Comparison of ENCODE assay signal across 12 cellular contexts in the genomic region with DNA sequence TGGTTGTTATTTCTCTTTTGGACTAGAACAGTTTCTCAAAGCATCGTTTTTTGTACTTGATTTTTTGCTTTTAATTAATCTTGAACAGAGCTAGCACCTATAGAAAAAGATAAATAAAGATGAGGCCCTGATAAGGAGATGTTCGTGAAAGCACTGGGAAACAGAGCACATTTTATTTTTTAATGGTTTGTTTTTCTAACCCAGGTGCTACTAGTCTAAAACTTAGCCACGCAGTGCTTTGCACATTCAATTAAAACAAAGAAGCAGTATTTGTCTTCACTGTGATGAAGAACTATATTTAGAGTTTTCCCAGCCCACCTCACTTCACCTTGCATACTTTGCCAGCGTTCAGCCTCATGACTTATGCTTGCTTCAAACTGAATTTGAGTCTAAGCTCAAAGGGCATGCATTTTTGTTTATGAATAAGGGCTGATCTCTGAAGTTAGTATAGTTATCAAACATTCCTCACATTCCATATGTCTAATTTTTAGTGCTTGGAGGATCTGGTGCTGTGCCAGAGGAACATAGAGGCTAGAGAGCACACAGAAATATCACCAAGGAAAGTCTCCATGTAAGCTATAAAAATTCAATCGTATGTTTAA.
DNase-seq lines count a peak whose midpoint lies in the region; ATAC-seq and TF ChIP-seq lines count a peak whose summit lies in the region.
"Had no signal": no experiment of that assay in that cellular context is flagged by ENCODE, and none has a peak within 500 bp of the region (broad histone marks: within the 10 kb centered on the region; RNA-seq: fewer than 3 reads in every experiment).

No MANE protein-coding gene starts in this region.

- ATAC-seq in Right ventricle myocardium inferior: no peak

- no peak for TF ChIP-seq CTCF in cardiac muscle cell (IDR thresholded peaks at IDR 0.05; ENCODE audit: low read depth, low read length)
- TF ChIP-seq CTCF in fibroblast of the aortic adventitia (IDR thresholded peaks at IDR 0.05; ENCODE audit: insufficient read depth, low read length): no peak

- intact Hi-C loops in Right ventricle myocardium inferior (cut with DNase I): no loop called here

- H3K27me3 ChIP-seq in cardiac muscle cell (no peaks in the 10 kb centered on the region), skeletal muscle satellite cell (ENCODE audit: control insufficient read depth, insufficient read depth, low read length) (no peaks in the 10 kb centered on the region)

- DNase-seq in cardiac muscle cell (ENCODE audit: low read depth in 1 of 2, low spot score in 1 of 2) (peak; percentile 24 to 79), Right ventricle myocardium inferior (ENCODE audit: missing footprints) (no peak), RPMI7951 (ENCODE audit: low read depth) (peak; percentile 26), fibroblast of the aortic adventitia (ENCODE audit: low read depth) (peak; percentile 78), MV-4-11 (lab: John Stamatoyannopoulos, UW) (no peak), T1000 (lab: John Stamatoyannopoulos, UW) (no peak), NCI-H446 treated with DMSO at 0.1 percent for 48 hours (lab: John Stamatoyannopoulos, UW) (no peak)
- DNase-seq: activated CD4-positive, CD25-positive, alpha-beta regulatory T cell treated with anti-CD3 and anti-CD28 coated beads, Interleukin-2, amount 50 U/mL, for 72 hours; activated T-cell treated with anti-CD3 and anti-CD28 coated beads, Interleukin-2, amount 50 U/mL, for 1 hour; DMS 273 treated with DMSO at 0.1 percent for 48 hours; NCI-H345 had no signal

- H3K4me2 ChIP-seq in skeletal muscle satellite cell (ENCODE audit: low read length): peak overlapping the region; percentile 65

- peak overlapping the region; percentile 15 for H3K27ac ChIP-seq in cardiac muscle cell

- H3K9me3 ChIP-seq in cardiac muscle cell (ENCODE audit: low read depth) (no peaks in the 10 kb centered on the region), skeletal muscle satellite cell (replicated peaks; ENCODE audit: low read length) (no peaks in the 10 kb centered on the region)

- H3K4me3 ChIP-seq in cardiac muscle cell: no peak overlapping the region
- H3K4me3 ChIP-seq in fibroblast of the aortic adventitia (ENCODE audit: low read depth, low read length): no peak overlapping the region
- no peak overlapping the region for H3K4me3 ChIP-seq in skeletal muscle satellite cell (ENCODE audit: low read length)

- H3K36me3 ChIP-seq in cardiac muscle cell (no peaks in the 10 kb centered on the region), skeletal muscle satellite cell (ENCODE audit: insufficient read depth, low read length) (no peaks in the 10 kb centered on the region)

- H3K9ac ChIP-seq in skeletal muscle satellite cell (ENCODE audit: low read depth, low read length): no peak overlapping the region

- peaks cover 14% of the 10 kb centered on the region for H3K4me1 ChIP-seq in cardiac muscle cell (ENCODE audit: low read depth)
- H3K4me1 ChIP-seq in skeletal muscle satellite cell (ENCODE audit: control insufficient read depth, insufficient read depth, low read length): peaks cover 49% of the 10 kb centered on the region

Comparison
In these comparisons a context has a peak if more than half of its experiments do, and no peak if none do; other contexts are left out.
1. DNase-seq: peak in cardiac muscle cell (2 of 2), RPMI7951 (single experiment) and fibroblast of the aortic adventitia (single experiment); none in Right ventricle myocardium inferior (single experiment), MV-4-11 (single experiment), T1000 (single experiment) and NCI-H446 treated with DMSO at 0.1 percent for 48 hours (single experiment).